In genomic region chr11:74449369-74449931, GRCh38 we compare ENCODE assay signal across 8 cellular contexts. TPM values are rescaled to one million over a fixed set of nuclear protein-coding genes. Genes with fewer than 3 reads are reported as not detected.
A peak's percentile ranks its signal among the peaks of the same experiment; 100 is the strongest.
DNase-seq lines count a peak whose midpoint lies in the region; ATAC-seq and TF ChIP-seq lines count a peak whose summit lies in the region.

No MANE protein-coding gene starts in this region.

- intact Hi-C loops in mammary epithelial cell (cut with micrococcal nuclease), result loop anchor here (1.0 kb wide), 3 partner anchors 61 to 485 kb away; no protein-coding TSS in a partner anchor

- H3K4me3 ChIP-seq in mammary epithelial cell (replicated peaks in 1 of 3; ENCODE audit: insufficient read depth in 1 of 3, low read depth in 2 of 3, low read length in 3 of 3), result no peak overlapping the region

- H3K4me1 Mint-ChIP-seq in T-cell, result peaks cover 2 to 6% (median 2%) of the 10 kb centered on the region in 3 donors

- CTCF ChIA-PET in HEK293T (lab: Yijun Ruan, JAX), result interaction anchor here (0.5 to 5.1 kb wide), 17 partner anchors 9 to 1999 kb away, joined by 3 to 39 read pairs (median 4); no protein-coding TSS in a partner anchor
- CTCF ChIA-PET in T-cell (lab: Charles Lee), result interaction anchor here (0.6 to 5.7 kb wide), 24 partner anchors 8 to 198 kb away, joined by 3 to 135 read pairs (median 5); partner anchors contain the start of genes LIPT2 (in 1 of the 2) and PGM2L1 (in 1 of the 2)
- CTCF ChIA-PET in mammary epithelial cell (lab: Charles Lee; ENCODE audit: low non-redundant PET), result interaction anchor here (0.5 to 1.1 kb wide), 8 partner anchors 60 to 1026 kb away, joined by 3 to 13 read pairs (median 4); no protein-coding TSS in a partner anchor

- WGBS in mammary epithelial cell (ENCODE audit: low coverage, missing lambda C conversion rate), result 73% methylated on average over 2 of the region's 2 CpGs

- no peak overlapping the region for H3K9ac ChIP-seq in mammary epithelial cell (ENCODE audit: insufficient read depth, low read length)

- H3K27me3 Mint-ChIP-seq in T-cell, result peaks cover 3 to 10% of the 10 kb centered on the region in 2 donors

- dilution Hi-C loops in mammary epithelial cell (cut with HindIII; ENCODE audit: low sequenced_read_pairs), result loop anchor here (10.0 kb wide), 1 partner anchor 125 kb away; no protein-coding TSS in a partner anchor

- no peaks in the 10 kb centered on the region for H3K36me3 Mint-ChIP-seq in T-cell

- H3K79me2 ChIP-seq in mammary epithelial cell (ENCODE audit: insufficient read depth, low read length), result no peaks in the 10 kb centered on the region

- H3K4me3 Mint-ChIP-seq in T-cell, result no peak overlapping the region

- no peaks in the 10 kb centered on the region for H3K27me3 ChIP-seq in mammary epithelial cell (ENCODE audit: insufficient read depth, low read length)

- no peak overlapping the region for H3K27ac ChIP-seq in mammary epithelial cell (ENCODE audit: insufficient read depth, low read depth, low read length)

- in situ Hi-C loops in mammary epithelial cell (cut with MboI; ENCODE audit: low sequenced_read_pairs in 2 of 2), result loop anchor here in 1 of 2 donors (5.0 kb wide), 1 partner anchor 182 kb away; no protein-coding TSS in a partner anchor

- H3K9me3 Mint-ChIP-seq in T-cell, result no peaks in the 10 kb centered on the region

- H3K27ac Mint-ChIP-seq in T-cell, result no peak overlapping the region

- no peaks in the 10 kb centered on the region for H4K20me1 ChIP-seq in mammary epithelial cell (ENCODE audit: insufficient read depth, low read length)

- peak; percentile 67 to 74 for TF ChIP-seq CTCF in mammary epithelial cell (conservative IDR thresholded peaks at IDR 0.05 in 1 of 2, IDR thresholded peaks at IDR 0.05 in 1 of 2; ENCODE audit: extremely low read depth in 1 of 2, insufficient read depth in 1 of 2, low read depth in 1 of 2, low read length in 2 of 2)

- H3K4me2 ChIP-seq in mammary epithelial cell (ENCODE audit: insufficient read depth, low read depth, low read length), result no peak overlapping the region

- DNase-seq in DMS79 treated with DMSO at 0.1 percent for 48 hours (lab: John Stamatoyannopoulos, UW) (peak; percentile 90), HEK293T (ENCODE audit: extremely low spot score) (peak; percentile 69), NCI-H2029 treated with DMSO at 0.1 percent for 48 hours (lab: John Stamatoyannopoulos, UW) (peak; percentile 82), T-cell (peak in 29 of 34 experiments; percentile 2 to 53 (median 22)), mammary epithelial cell (peak; percentile 60), kidney tubule cell (ENCODE audit: low spot score) (peak; percentile 76), HuH-7 (ENCODE audit: low spot score) (no peak)
- peak; percentile 4 for DNase-seq in stimulated activated CD8-positive, alpha-beta memory T cell treated with anti-CD3 and anti-CD28 coated beads, Interleukin-15, amount 100 ng/mL, for 1 hour (ENCODE audit: low read depth)

- H2AFZ ChIP-seq in mammary epithelial cell (ENCODE audit: low read depth, low read length), result peak overlapping the region; percentile 14

- no TSS peak for BruUV-seq in mammary epithelial cell (replicated peaks; lab: Mats Ljungman, UMichigan)

- peak; percentile 72 to 94 (median 84) for ATAC-seq in T-cell (replicated peaks in 1 of 4)

- no peaks in the 10 kb centered on the region for H3K36me3 ChIP-seq in mammary epithelial cell (ENCODE audit: insufficient read depth, low read length)

- H3K9me3 ChIP-seq in mammary epithelial cell (replicated peaks; ENCODE audit: insufficient read depth, low read length), result no peaks in the 10 kb centered on the region

- POLR2A ChIA-PET in HEK293T (lab: Yijun Ruan, JAX), result interaction anchor here (0.7 to 2.5 kb wide), 2 partner anchors 44 to 51 kb away, joined by 4 to 9 read pairs; partner anchors contain the start of genes LIPT2 and PGM2L1
- POLR2A ChIA-PET in T-cell (lab: Charles Lee), result interaction anchor here (0.5 kb wide), 2 partner anchors 61 to 84 kb away, joined by 3 to 4 read pairs; no protein-coding TSS in a partner anchor

- no peaks in the 10 kb centered on the region for H3K4me1 ChIP-seq in mammary epithelial cell (ENCODE audit: insufficient read depth, low read length)

TF ChIP-seq in HEK293T, 16 proteins besides CTCF, POLR2A, EP300 and RAD21:
- TF ChIP-seq L3MBTL2 (conservative IDR thresholded peaks at IDR 0.05) (no peak), ZNF384 (IDR thresholded peaks at IDR 0.05) (no peak), HDGF (IDR thresholded peaks at IDR 0.05; ENCODE audit: borderline replicate concordance) (no peak), FOXK2 (IDR thresholded peaks at IDR 0.05) (no peak), FOXA1 (IDR thresholded peaks at IDR 0.05) (no peak), ARNT (IDR thresholded peaks at IDR 0.05) (no peak), LEF1 (IDR thresholded peaks at IDR 0.05; ENCODE audit: borderline replicate concordance) (no peak), ELF4 (IDR thresholded peaks at IDR 0.05) (no peak), FOXM1 (IDR thresholded peaks at IDR 0.05; ENCODE audit: borderline replicate concordance) (no peak), TARDBP (IDR thresholded peaks at IDR 0.05) (no peak), PKNOX1 (IDR thresholded peaks at IDR 0.05) (no peak), SP1 (IDR thresholded peaks at IDR 0.05) (no peak)

RNA-seq across cellular contexts. Expression of gene KCNE3, which starts 17.9 kb away (rescaled TPM):
- under 1 TPM in 2 of 5 donors, not detected in 3; 0.16 to 0.73 TPM for total RNA-seq in T-cell
- under 1 TPM in 1 of 2 donors, not detected in 1; 0.50 TPM for total RNA-seq in mammary epithelial cell
- not detected for polyA plus RNA-seq in mammary epithelial cell
- not detected for polyA minus RNA-seq in mammary epithelial cell

RNA-seq across cellular contexts. Expression of gene LIPT2, which starts 44.1 kb away (rescaled TPM):
- total RNA-seq in T-cell (10 to 100 TPM in 4 of 5 donors, 1 to 10 TPM in 1; 8.9 to 16.1 (median 11.5) TPM), mammary epithelial cell (1 to 10 TPM; 4.3 to 5.0 TPM)
- 3.0 TPM for polyA plus RNA-seq in mammary epithelial cell
- polyA minus RNA-seq in mammary epithelial cell, result not detected

RNA-seq across cellular contexts. Expression of gene PGM2L1, which starts 51.2 kb away (rescaled TPM):
- total RNA-seq in T-cell (10 to 100 TPM in 4 of 5 donors, 1 to 10 TPM in 1; 8.6 to 17.0 (median 15.0) TPM), mammary epithelial cell (1 to 10 TPM; 6.6 to 9.0 TPM)
- polyA plus RNA-seq in mammary epithelial cell, result 1.6 TPM
- polyA minus RNA-seq in mammary epithelial cell, result 3.1 TPM
